Comparison of ENCODE assay signal across 10 cellular contexts in the genomic region with DNA sequence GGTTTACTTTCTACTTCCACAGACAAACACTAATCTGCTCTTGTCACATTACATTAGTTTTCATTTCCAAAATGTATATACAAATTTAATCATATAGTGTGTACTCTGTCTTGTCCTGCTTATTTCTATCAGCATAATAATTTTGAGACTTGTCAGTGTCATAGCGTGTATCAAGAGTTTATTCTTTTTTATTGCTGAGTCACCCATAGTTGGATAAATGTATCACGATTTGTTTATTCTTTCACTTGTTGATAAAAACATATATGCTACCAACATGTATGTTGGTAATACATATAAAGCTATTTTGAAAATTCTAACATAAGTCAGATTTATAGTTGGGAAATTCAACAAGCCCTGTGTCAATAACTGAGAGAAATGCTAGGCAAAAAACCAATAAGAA.
"Had no signal": no experiment of that assay in that cellular context is flagged by ENCODE, and none has a peak within 500 bp of the region (broad histone marks: within the 10 kb centered on the region; RNA-seq: fewer than 3 reads in every experiment).

No MANE protein-coding gene starts in this region.

- DNase-seq: H9, HCEC 1CT, HFFc6, Karpas-422, KBM-7 had no signal

- H3K4me2 ChIP-seq: GM23338, KMS-11 had no signal

- H3K4me3 ChIP-seq: GM23338 had no signal

- H3K27ac ChIP-seq: KMS-11 had no signal

- H3K27ac Mint-ChIP-seq: GM23338, H9, HFFc6 had no signal

- H3K4me1 Mint-ChIP-seq: GM23338, H9 had no signal

- FAIRE-seq: H1, H54, HTR-8/SVneo had no signal

- H2AFZ ChIP-seq: GM23338 had no signal

- H3K9ac ChIP-seq: KMS-11 had no signal

- ATAC-seq: GM23338 had no signal

- H3K9me3 Mint-ChIP-seq: GM23338 had no signal

- H3K4me3 Mint-ChIP-seq: GM23338, H9, HFFc6 had no signal
